8 cellular contexts compared by ENCODE assay signal in genomic region chr17:38869647-38870258, GRCh38. TPM values are rescaled to one million over a fixed set of nuclear protein-coding genes. Genes with fewer than 3 reads are reported as not detected.
DNase-seq lines count a peak whose midpoint lies in the region; ATAC-seq, FAIRE-seq and TF ChIP-seq lines count a peak whose summit lies in the region.

Gene LASP1, plus strand, starts transcription at chr17:38870058. Its CDS starts 132 bp downstream, at chr17:38870190.

- H3K4me2 ChIP-seq in SU-DHL-6 (ENCODE audit: low read depth, low read length, poor library complexity, severe bottlenecking) = peak within 1 kb of the TSS; percentile 87

- H3K36me3 ChIP-seq in HAP-1 (replicated peaks) (0 out of 2 replicates have a peak, but pooled peaks cover 4% of the 10 kb centered on the region), SU-DHL-6 (ENCODE audit: low read length) (no peaks in the 10 kb centered on the region), pancreas (no peaks in the 10 kb centered on the region), thyroid gland (no peaks in the 10 kb centered on the region)

- in situ Hi-C loops in G401 (cut with HindIII; ENCODE audit: low sequenced_read_pairs) (no loop called here), HAP-1 (cut with MboI; ENCODE audit: low sequenced_read_pairs) (no loop called here)

- H3K9me3 ChIP-seq in HAP-1 (0 out of 2 replicates have a peak, but pooled peaks cover 2% of the 10 kb centered on the region), SU-DHL-6 (ENCODE audit: insufficient read depth, low read length) (no peaks in the 10 kb centered on the region), pancreas (no peaks in the 10 kb centered on the region), thyroid gland (no peaks in the 10 kb centered on the region)

- no peaks in the 10 kb centered on the region for H3K27me3 ChIP-seq in HAP-1 (ENCODE audit: low read depth)
- H3K27me3 ChIP-seq in SU-DHL-6 (ENCODE audit: low read length) = no peaks in the 10 kb centered on the region
- no peaks in the 10 kb centered on the region for H3K27me3 ChIP-seq in pancreas
- H3K27me3 ChIP-seq in thyroid gland = no peaks in the 10 kb centered on the region

- H2AFZ ChIP-seq in SU-DHL-6 (ENCODE audit: low read depth, low read length, severe bottlenecking) = peak within 1 kb of the TSS; percentile 78

- peaks cover 2% of the 10 kb centered on the region for H3K9me3 Mint-ChIP-seq in activated naive CD8-positive, alpha-beta T cell treated with anti-CD3 and anti-CD28 coated beads for 36 hours

- H3K4me3 ChIP-seq in HAP-1 (peak within 1 kb of the TSS; percentile 98), SU-DHL-6 (ENCODE audit: insufficient read depth, low read length, poor library complexity, severe bottlenecking) (peak within 1 kb of the TSS; percentile 96), pancreas (peak within 1 kb of the TSS; percentile 91 to 95 (median 94)), thyroid gland (replicated peaks in 1 of 3) (peak within 1 kb of the TSS; percentile 87 to 99 (median 92))

- DNase-seq in G401 (ENCODE audit: low spot score) (peak; percentile 81), HAP-1 (ENCODE audit: low spot score in 2 of 2) (peak; percentile 78 to 91), NAMALWA (ENCODE audit: low spot score) (peak; percentile 92), head of caudate nucleus (peak; percentile 72 to 95 (median 88)), pancreas (peak; percentile 86 to 96 (median 90)), thyroid gland (peak; percentile 87)
- DNase-seq in activated naive CD8-positive, alpha-beta T cell treated with anti-CD3 and anti-CD28 coated beads for 36 hours = peak; percentile 95

- H3K27ac ChIP-seq in SU-DHL-6 (ENCODE audit: low read depth, low read length) (peak within 1 kb of the TSS; percentile 94), pancreas (peak within 1 kb of the TSS; percentile 91 to 92 (median 91)), thyroid gland (peak within 1 kb of the TSS; percentile 92 to 98 (median 95))

- H3K4me1 ChIP-seq in HAP-1 (peaks cover 24% of the 10 kb centered on the region), pancreas (peaks cover 28 to 38% (median 28%) of the 10 kb centered on the region in 3 donors), thyroid gland (peaks cover 28 to 48% of the 10 kb centered on the region in 2 donors)

- peak; percentile 68 to 82 (median 77) for ATAC-seq in pancreas

- peaks cover 19% of the 10 kb centered on the region for H3K36me3 Mint-ChIP-seq in activated naive CD8-positive, alpha-beta T cell treated with anti-CD3 and anti-CD28 coated beads for 36 hours

- H3K27ac Mint-ChIP-seq in activated naive CD8-positive, alpha-beta T cell treated with anti-CD3 and anti-CD28 coated beads for 36 hours = peak within 1 kb of the TSS; percentile 95

- no peaks in the 10 kb centered on the region for H3K9me2 ChIP-seq in SU-DHL-6 (replicated peaks; ENCODE audit: insufficient read depth, low read length)

- TF ChIP-seq CTCF in SU-DHL-6 (IDR thresholded peaks at IDR 0.05; ENCODE audit: insufficient read depth, low read length, poor library complexity, severe bottlenecking) (no peak), pancreas (IDR thresholded peaks at IDR 0.05) (no peak), thyroid gland (IDR thresholded peaks at IDR 0.05) (no peak)

- FAIRE-seq in pancreas (lab: Jason Lieb, UNC) = no peak

- H4K20me1 ChIP-seq in SU-DHL-6 (ENCODE audit: low read depth, low read length) = no peaks in the 10 kb centered on the region

- H3F3A ChIP-seq in SU-DHL-6 (ENCODE audit: insufficient read depth) = peaks cover 36% of the 10 kb centered on the region

- peak within 1 kb of the TSS; percentile 98 for H3K4me3 Mint-ChIP-seq in activated naive CD8-positive, alpha-beta T cell treated with anti-CD3 and anti-CD28 coated beads for 36 hours

- WGBS in pancreas, 2 donors = 0% methylated on average over 60 to 65 of the region's 65 CpGs
- 0% methylated on average over 13 of the region's 65 CpGs; no CpG with 5 or more reads in 1 of the 2 donors for WGBS in thyroid gland, 2 donors

- peak; percentile 95 to 98 for TF ChIP-seq POLR2A in thyroid gland (IDR thresholded peaks at IDR 0.05)

- peaks cover 11% of the 10 kb centered on the region for H3K27me3 Mint-ChIP-seq in activated naive CD8-positive, alpha-beta T cell treated with anti-CD3 and anti-CD28 coated beads for 36 hours

- intact Hi-C loops in head of caudate nucleus (cut with DNase I) (loop anchor here (10.0 kb wide), 1 partner anchor 55 kb away; the partner anchor contains the start of gene LASP1NB), pancreas (cut with DNase I) (no loop called here), thyroid gland (cut with DNase I) (no loop called here)

- peaks cover 46% of the 10 kb centered on the region for H3K79me2 ChIP-seq in SU-DHL-6 (ENCODE audit: insufficient read depth, low read length)

- peaks cover 54% of the 10 kb centered on the region for H3K4me1 Mint-ChIP-seq in activated naive CD8-positive, alpha-beta T cell treated with anti-CD3 and anti-CD28 coated beads for 36 hours

- H3K9ac ChIP-seq in SU-DHL-6 (ENCODE audit: low read length) = peak within 1 kb of the TSS; percentile 95

RNA-seq across cellular contexts. Expression of gene LASP1, which starts in this region (rescaled TPM):
- 136 and 141 TPM in 2 replicates for total RNA-seq in G401 (2014; rRNA removed; shearing (Covaris generic))
- total RNA-seq in activated naive CD8-positive, alpha-beta T cell treated with anti-CD3 and anti-CD28 coated beads for 36 hours = 100 to 1,000 TPM; 131 TPM
- total RNA-seq in pancreas (10 to 100 TPM; 48.2 to 98.6 (median 60.9) TPM), thyroid gland (10 to 100 TPM; 69.3 to 77.5 (median 71.1) TPM)
- polyA plus RNA-seq in pancreas = 10 to 100 TPM; 35.7 to 36.0 TPM

Comparison
In these comparisons a context has a peak if more than half of its experiments do, and no peak if none do; other contexts are left out.
1. Peak in every context shown above with its lines: DNase-seq, ATAC-seq, H3K4me3 ChIP-seq and H3K27ac ChIP-seq.